ENCODE assay signal across 1 cellular context in the genomic region with DNA sequence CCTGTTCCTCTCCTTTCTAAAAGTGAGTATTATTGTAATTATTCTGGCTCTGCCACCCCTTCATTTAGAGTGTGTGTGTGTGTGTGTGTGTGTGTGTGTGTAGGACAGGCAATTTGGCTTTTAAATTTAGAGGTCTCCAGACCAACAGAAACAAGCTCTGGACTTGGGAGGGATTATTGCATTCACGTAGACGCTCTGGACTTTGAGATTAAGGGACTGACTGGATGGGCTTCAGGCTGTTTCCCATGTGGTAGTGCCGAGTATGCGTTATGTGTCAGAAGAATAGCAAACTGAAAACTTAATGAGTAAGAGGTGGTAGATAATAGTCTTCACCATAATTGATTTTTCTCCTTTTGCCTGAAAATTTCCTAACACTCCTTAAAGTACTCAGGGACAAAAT.
TF ChIP-seq lines count a peak whose summit lies in the region.

No MANE protein-coding gene starts in this region.

TF ChIP-seq in H1, 55 proteins besides CTCF, POLR2A, EP300 and RAD21 (continued from another document):
- no peak for TF ChIP-seq MAFK (IDR thresholded peaks at IDR 0.05; ENCODE audit: low read depth, low read length)
TF ChIP-seq in H1: peak in this region for 0.
